15 cellular contexts compared by ENCODE assay signal in genomic region chr4:73181231-73181630, GRCh38.
DNase-seq lines count a peak whose midpoint lies in the region; ATAC-seq, FAIRE-seq and TF ChIP-seq lines count a peak whose summit lies in the region.
"Had no signal": no experiment of that assay in that cellular context is flagged by ENCODE, and none has a peak within 500 bp of the region (broad histone marks: within the 10 kb centered on the region; RNA-seq: fewer than 3 reads in every experiment).

No MANE protein-coding gene starts in this region.

- peaks cover 12% of the 10 kb centered on the region for H3K36me3 Mint-ChIP-seq in CD4-positive, CD25-positive, alpha-beta regulatory T cell
- peaks cover 1% of the 10 kb centered on the region for H3K36me3 Mint-ChIP-seq in astrocyte (ENCODE audit: low read depth, unreplicated experiment)

- peaks cover 0 to under 1% (median 0%) of the 10 kb centered on the region in 7 donors for H3K9me3 Mint-ChIP-seq in CD4-positive, CD25-positive, alpha-beta regulatory T cell
- H3K9me3 Mint-ChIP-seq in astrocyte (ENCODE audit: unreplicated experiment): no peaks in the 10 kb centered on the region
- H3K9me3 Mint-ChIP-seq: activated naive CD4-positive, alpha-beta T cell treated with anti-CD3 and anti-CD28 coated beads for 36 hours had no signal

- no peak for TF ChIP-seq CTCF in astrocyte (IDR thresholded peaks at IDR 0.05; ENCODE audit: insufficient read depth, low read depth, low read length)

- H3K4me2 ChIP-seq in astrocyte (ENCODE audit: low read length): no peak overlapping the region
- H3K4me2 ChIP-seq: hepatocyte had no signal

- no peak for ATAC-seq in CD4-positive, CD25-positive, alpha-beta regulatory T cell (ENCODE audit: low read depth in 2 of 2)
- ATAC-seq in GM21786 (IDR thresholded peaks at IDR 0.05; ENCODE audit: unreplicated experiment) (peak; percentile 54), GM18870 (IDR thresholded peaks at IDR 0.05; ENCODE audit: unreplicated experiment) (no peak), GM18502 (IDR thresholded peaks at IDR 0.05; ENCODE audit: poor library complexity, unreplicated experiment) (no peak)
- ATAC-seq: left cardiac atrium; stimulated activated naive CD8-positive, alpha-beta T cell treated with anti-CD3 and anti-CD28 coated beads, Interleukin-15, Interleukin-2, amounts not matched to agents 100 U/mL and 50 U/mL, for 24 hours had no signal

- peaks cover 11% of the 10 kb centered on the region for H3K36me3 ChIP-seq in CD4-positive, CD25-positive, alpha-beta regulatory T cell (ENCODE audit: control insufficient read depth, insufficient read depth, low read length)
- peaks cover 4% of the 10 kb centered on the region for H3K36me3 ChIP-seq in astrocyte (ENCODE audit: insufficient read depth, low read length)

- H3K79me2 ChIP-seq in astrocyte (ENCODE audit: insufficient read depth, low read length): peaks cover 94% of the 10 kb centered on the region

- DNase-seq in CD4-positive, CD25-positive, alpha-beta regulatory T cell: no peak
- peak; percentile 12 for DNase-seq in NOMO-1 treated with dmso at 0.1 percent for 144 hours (lab: John Stamatoyannopoulos, UW; ENCODE audit: unreplicated experiment)
- DNase-seq in astrocyte (ENCODE audit: low read depth): no peak
- DNase-seq in HPDE6-E6E7 (ENCODE audit: extremely low spot score): no peak
- DNase-seq in UCSD-AML1 (lab: John Stamatoyannopoulos, UW; ENCODE audit: unreplicated experiment): no peak
- DNase-seq: activated naive CD4-positive, alpha-beta T cell treated with anti-CD3 and anti-CD28 coated beads for 36 hours; brain microvascular endothelial cell; left cardiac atrium; posterior cingulate gyrus; small intestine; stimulated activated naive CD8-positive, alpha-beta T cell treated with anti-CD3 and anti-CD28 coated beads, Interleukin-15, Interleukin-2, amounts not matched to agents 100 U/mL and 50 U/mL, for 24 hours had no signal

- no peaks in the 10 kb centered on the region for H3K27me3 ChIP-seq in CD4-positive, CD25-positive, alpha-beta regulatory T cell (ENCODE audit: control insufficient read depth, insufficient read depth, low read length)
- no peaks in the 10 kb centered on the region for H3K27me3 ChIP-seq in astrocyte (ENCODE audit: insufficient read depth, low read length)
- H3K27me3 ChIP-seq: brain microvascular endothelial cell, hepatocyte had no signal

- H3K4me3 ChIP-seq in CD4-positive, CD25-positive, alpha-beta regulatory T cell (ENCODE audit: low read depth, low read length): no peak overlapping the region
- no peak overlapping the region for H3K4me3 ChIP-seq in astrocyte (ENCODE audit: insufficient read depth, low read depth, low read length)
- H3K4me3 ChIP-seq: hepatocyte had no signal

- no peak overlapping the region for H3K4me3 Mint-ChIP-seq in CD4-positive, CD25-positive, alpha-beta regulatory T cell
- no peak overlapping the region for H3K4me3 Mint-ChIP-seq in astrocyte (ENCODE audit: unreplicated experiment)
- H3K4me3 Mint-ChIP-seq: activated naive CD4-positive, alpha-beta T cell treated with anti-CD3 and anti-CD28 coated beads for 36 hours had no signal

- H3K4me1 Mint-ChIP-seq in CD4-positive, CD25-positive, alpha-beta regulatory T cell: peaks cover 35 to 51% (median 43%) of the 10 kb centered on the region in 4 donors
- H3K4me1 Mint-ChIP-seq in astrocyte (ENCODE audit: low read depth, unreplicated experiment): peaks cover 12% of the 10 kb centered on the region

- H3K9ac ChIP-seq in astrocyte (ENCODE audit: low read length): no peak overlapping the region

- H2AFZ ChIP-seq in astrocyte (ENCODE audit: low read depth, low read length): no peak overlapping the region
- H2AFZ ChIP-seq: hepatocyte had no signal

- peaks cover 4% of the 10 kb centered on the region for H3K27me3 Mint-ChIP-seq in CD4-positive, CD25-positive, alpha-beta regulatory T cell
- H3K27me3 Mint-ChIP-seq in astrocyte (ENCODE audit: low read depth, unreplicated experiment): no peaks in the 10 kb centered on the region

- H3K9me3 ChIP-seq in CD4-positive, CD25-positive, alpha-beta regulatory T cell (ENCODE audit: control insufficient read depth in 2 of 2, low read length in 2 of 2): no peaks in the 10 kb centered on the region
- no peaks in the 10 kb centered on the region for H3K9me3 ChIP-seq in astrocyte (ENCODE audit: insufficient read depth, low read depth, low read length)

- FAIRE-seq in astrocyte (lab: Jason Lieb, UNC): no peak
- FAIRE-seq: small intestine had no signal

- H3K4me1 ChIP-seq in CD4-positive, CD25-positive, alpha-beta regulatory T cell (ENCODE audit: control insufficient read depth, insufficient read depth, low read length, poor library complexity, severe bottlenecking): peaks cover 14% of the 10 kb centered on the region
- no peaks in the 10 kb centered on the region for H3K4me1 ChIP-seq in astrocyte (ENCODE audit: insufficient read depth, low read length)

- no peak overlapping the region for H3K27ac ChIP-seq in CD4-positive, CD25-positive, alpha-beta regulatory T cell (ENCODE audit: insufficient read depth, low read length, poor library complexity, severe bottlenecking)
- no peak overlapping the region for H3K27ac ChIP-seq in astrocyte (ENCODE audit: low read depth, low read length)
- H3K27ac ChIP-seq: brain microvascular endothelial cell, hepatocyte had no signal

- peak overlapping the region in 2 of 3 donors; percentile 70 to 76 for H3K27ac Mint-ChIP-seq in CD4-positive, CD25-positive, alpha-beta regulatory T cell
- peak overlapping the region; percentile 4 for H3K27ac Mint-ChIP-seq in astrocyte (ENCODE audit: unreplicated experiment)
- H3K27ac Mint-ChIP-seq: activated naive CD4-positive, alpha-beta T cell treated with anti-CD3 and anti-CD28 coated beads for 36 hours had no signal

- H4K20me1 ChIP-seq in astrocyte (ENCODE audit: insufficient read depth, low read length): peaks cover 41% of the 10 kb centered on the region
